ENCODE assay signal across 19 cellular contexts in genomic region chr21:44530903-44531605, GRCh38. TPM values are rescaled to one million over a fixed set of nuclear protein-coding genes. Genes with fewer than 3 reads are reported as not detected.
A peak's percentile ranks its signal among the peaks of the same experiment; 100 is the strongest.
DNase-seq lines count a peak whose midpoint lies in the region; ATAC-seq and TF ChIP-seq lines count a peak whose summit lies in the region.
"Had no signal": no experiment of that assay in that cellular context is flagged by ENCODE, and none has a peak within 500 bp of the region (broad histone marks: within the 10 kb centered on the region; RNA-seq: fewer than 3 reads in every experiment).

No MANE protein-coding gene starts in this region.

- H3K36me3 ChIP-seq in BE2C (no peaks in the 10 kb centered on the region), endodermal cell (ENCODE audit: control insufficient read depth, insufficient read depth, low read length) (no peaks in the 10 kb centered on the region)

- H3K27me3 Mint-ChIP-seq in endodermal cell (ENCODE audit: insufficient read depth), result no peaks in the 10 kb centered on the region

- no peaks in the 10 kb centered on the region for H3K4me1 Mint-ChIP-seq in endodermal cell

- H3K27me3 ChIP-seq in BE2C (peaks cover 4% of the 10 kb centered on the region; the same call in 1 of the 2 replicates), endodermal cell (ENCODE audit: control insufficient read depth, insufficient read depth, low read length, poor library complexity, severe bottlenecking) (no peaks in the 10 kb centered on the region)

- peak; percentile 26 for DNase-seq in activated CD4-positive, CD25-positive, alpha-beta regulatory T cell treated with anti-CD3 and anti-CD28 coated beads, Interleukin-2, amount 50 U/mL, for 72 hours
- DNase-seq in activated CD4-positive, CD25-positive, alpha-beta regulatory T cell (lab: John Stamatoyannopoulos, UW), result no peak
- DNase-seq in BE2C, result peak; percentile 3
- peak; percentile 35 for DNase-seq in endodermal cell
- DNase-seq in sciatic nerve (ENCODE audit: low spot score), result peak; percentile 42
- DNase-seq in activated CD4-positive, alpha-beta T cell treated with anti-CD3 and anti-CD28 coated beads for 1 hour, result no peak
- no peak for DNase-seq in CD1c-positive myeloid dendritic cell (ENCODE audit: extremely low spot score)
- DNase-seq: DND-41, GDM1, MV-4-11, NCI-H1417 treated with DMSO at 0.1 percent for 48 hours, NCI-H1930, NCI-H526 treated with DMSO at 0.1 percent for 48 hours had no signal

- no peaks in the 10 kb centered on the region for H3K4me1 ChIP-seq in BE2C
- no peaks in the 10 kb centered on the region for H3K4me1 ChIP-seq in endodermal cell (ENCODE audit: control insufficient read depth, insufficient read depth, low read length)

- H3K4me3 Mint-ChIP-seq in endodermal cell, result no peak overlapping the region
- H3K4me3 Mint-ChIP-seq: GM23338 had no signal

- H3K36me3 Mint-ChIP-seq in endodermal cell (ENCODE audit: low read depth), result no peaks in the 10 kb centered on the region

- TF ChIP-seq CTCF in BE2C (IDR thresholded peaks at IDR 0.05; ENCODE audit: low read depth, low read length) (no peak), endodermal cell (conservative IDR thresholded peaks at IDR 0.05) (no peak)

- H3K4me3 ChIP-seq in BE2C (ENCODE audit: low read depth, low read length) (no peak overlapping the region), endodermal cell (ENCODE audit: low read length) (no peak overlapping the region)
- H3K4me3 ChIP-seq: GM12878, GM23338 had no signal

- H3K9me3 ChIP-seq in BE2C (no peaks in the 10 kb centered on the region), endodermal cell (ENCODE audit: control insufficient read depth, low read length) (no peaks in the 10 kb centered on the region)

- intact Hi-C loops in sciatic nerve (cut with DNase I), result no loop called here

- H3K27ac ChIP-seq in endodermal cell (ENCODE audit: low read depth, low read length), result no peak overlapping the region
- H3K27ac ChIP-seq: 22Rv1 had no signal

- H3K27ac Mint-ChIP-seq in endodermal cell, result no peak overlapping the region
- H3K27ac Mint-ChIP-seq: GM23338 had no signal

- H3K9me3 Mint-ChIP-seq in endodermal cell, result no peaks in the 10 kb centered on the region

- no peak for ATAC-seq in sciatic nerve
- ATAC-seq in HG03139 (IDR thresholded peaks at IDR 0.05; ENCODE audit: unreplicated experiment), result no peak
- ATAC-seq: GM12878, GM23338 had no signal

- no peak overlapping the region for H3K9ac ChIP-seq in endodermal cell (ENCODE audit: extremely low read depth, low read length, poor library complexity, severe bottlenecking)

- 94 to 95% methylated on average over 16 to 23 of the region's 23 CpGs for WGBS in endodermal cell (ENCODE audit: insufficient coverage in 1 of 2, insufficient read length in 1 of 2), 2 experiments

RNA-seq across cellular contexts. Expression of gene KRTAP10-1, which starts 8.9 kb away (rescaled TPM):
- polyA plus RNA-seq in BE2C (2012; ENCODE audit: insufficient read depth, insufficient read length, low read depth), result not detected
- total RNA-seq in endodermal cell (not detected), sciatic nerve (not detected)
- polyA plus RNA-seq in endodermal cell (2013, experiment 1 of 2), result not detected
- not detected for polyA plus RNA-seq in endodermal cell (2013, experiment 2 of 2)
- total RNA-seq: GM12878, GM23338 had no signal
- polyA plus RNA-seq: AG04450, BJ, GM12878, GM23338 had no signal

RNA-seq across cellular contexts. Expression of gene KRTAP10-2, which starts 20.3 kb away (rescaled TPM):
- polyA plus RNA-seq in BE2C (2012; ENCODE audit: insufficient read depth, insufficient read length, low read depth), result not detected
- not detected for total RNA-seq in endodermal cell
- not detected for polyA plus RNA-seq in endodermal cell (2013, experiment 1 of 2)
- polyA plus RNA-seq in endodermal cell (2013, experiment 2 of 2), result not detected
- not detected for total RNA-seq in sciatic nerve
- total RNA-seq: GM12878, GM23338 had no signal
- polyA plus RNA-seq: AG04450, BJ, GM12878 had no signal

RNA-seq across cellular contexts. Expression of gene KRTAP10-3, which starts 27.5 kb away (rescaled TPM):
- not detected for polyA plus RNA-seq in BE2C (2012; ENCODE audit: insufficient read depth, insufficient read length, low read depth)
- total RNA-seq in endodermal cell, result not detected
- polyA plus RNA-seq in endodermal cell (2013, experiment 1 of 2), result not detected
- not detected for polyA plus RNA-seq in endodermal cell (2013, experiment 2 of 2)
- not detected for total RNA-seq in sciatic nerve
- total RNA-seq: GM12878, GM23338 had no signal
- polyA plus RNA-seq: AG04450, BJ, GM12878, GM23338 had no signal

RNA-seq across cellular contexts. Expression of gene KRTAP10-4, which starts 42.5 kb away (rescaled TPM):
- polyA plus RNA-seq in BE2C (2012; ENCODE audit: insufficient read depth, insufficient read length, low read depth), result not detected
- not detected for total RNA-seq in endodermal cell
- not detected for polyA plus RNA-seq in endodermal cell (2013, experiment 1 of 2)
- not detected for polyA plus RNA-seq in endodermal cell (2013, experiment 2 of 2)
- total RNA-seq in sciatic nerve, result not detected
- total RNA-seq: GM12878, GM23338 had no signal
- polyA plus RNA-seq: AG04450, BJ, GM12878, GM23338 had no signal

RNA-seq across cellular contexts. Expression of gene KRTAP10-5, which starts 49.4 kb away (rescaled TPM):
- polyA plus RNA-seq in BE2C (2012; ENCODE audit: insufficient read depth, insufficient read length, low read depth), result not detected
- not detected for total RNA-seq in endodermal cell
- polyA plus RNA-seq in endodermal cell (2013, experiment 1 of 2), result not detected
- polyA plus RNA-seq in endodermal cell (2013, experiment 2 of 2), result not detected
- not detected for total RNA-seq in sciatic nerve
- total RNA-seq: GM12878, GM23338 had no signal
- polyA plus RNA-seq: AG04450, BJ, GM12878, GM23338 had no signal

Comparison
In these comparisons a context has a peak if more than half of its experiments do, and no peak if none do; other contexts are left out.
1. DNase-seq: peak in activated CD4-positive, CD25-positive, alpha-beta regulatory T cell treated with anti-CD3 and anti-CD28 coated beads, Interleukin-2, amount 50 U/mL, for 72 hours (single experiment), BE2C (single experiment), endodermal cell (single experiment) and sciatic nerve (single experiment); none in activated CD4-positive, CD25-positive, alpha-beta regulatory T cell (0 of 4), activated CD4-positive, alpha-beta T cell treated with anti-CD3 and anti-CD28 coated beads for 1 hour (single experiment) and CD1c-positive myeloid dendritic cell (single experiment).